In the genomic region with DNA sequence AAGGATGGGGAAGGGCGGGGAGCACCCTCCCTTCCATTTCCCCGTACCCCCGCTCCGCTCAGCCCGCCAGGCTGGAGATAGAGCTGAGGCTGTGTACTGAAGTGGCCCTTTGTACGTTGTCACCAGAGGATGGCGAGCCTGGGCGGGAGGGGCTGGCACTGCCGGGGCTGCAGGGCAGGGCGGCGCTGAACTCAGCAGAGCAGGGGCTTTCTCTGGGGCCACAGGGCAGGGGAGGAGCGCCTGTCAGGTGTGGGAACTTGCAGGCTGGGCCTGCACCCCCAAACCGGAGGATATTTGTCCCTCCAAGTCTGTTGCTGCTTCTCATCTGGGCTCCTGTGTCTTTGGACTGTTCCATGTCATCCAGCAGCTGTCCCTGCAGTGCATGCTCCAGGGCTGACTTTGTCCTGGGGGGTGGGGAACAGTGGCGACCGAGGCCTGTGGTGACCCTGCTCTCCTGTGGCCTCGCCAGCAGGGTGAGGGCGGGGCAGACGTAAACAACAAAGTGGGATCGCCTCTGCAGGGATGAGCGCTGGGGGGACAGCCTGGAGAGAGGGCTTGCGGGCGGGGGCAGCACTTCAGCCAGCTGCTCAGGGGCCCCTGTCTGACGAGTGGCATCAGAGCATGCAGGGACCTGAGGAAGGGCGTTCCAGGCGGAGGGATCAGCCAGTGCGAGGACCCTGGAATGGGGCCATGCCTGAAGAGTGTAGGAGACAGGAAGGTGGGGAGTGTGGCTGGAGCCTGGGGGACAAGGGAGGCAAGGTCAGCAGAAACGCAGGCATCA, we compare ENCODE assay signal across 11 cellular contexts. TPM values are rescaled to one million over a fixed set of nuclear protein-coding genes. Genes with fewer than 3 reads are reported as not detected.
A peak's percentile ranks its signal among the peaks of the same experiment; 100 is the strongest.
DNase-seq lines count a peak whose midpoint lies in the region; ATAC-seq and TF ChIP-seq lines count a peak whose summit lies in the region.
"Had no signal": no experiment of that assay in that cellular context is flagged by ENCODE, and none has a peak within 500 bp of the region (broad histone marks: within the 10 kb centered on the region; RNA-seq: fewer than 3 reads in every experiment).

No MANE protein-coding gene starts in this region.

- H3K36me3 Mint-ChIP-seq in glutamatergic neuron (ENCODE audit: unreplicated experiment) = no peaks in the 10 kb centered on the region

- H3K36me3 ChIP-seq in NT2/D1 (ENCODE audit: insufficient read depth, insufficient read length, low read length) (no peaks in the 10 kb centered on the region), tibial artery (no peaks in the 10 kb centered on the region), uterus (no peaks in the 10 kb centered on the region)

- peak overlapping the region; percentile 64 for H3K27ac Mint-ChIP-seq in glutamatergic neuron (ENCODE audit: unreplicated experiment)

- peaks cover 3% of the 10 kb centered on the region for H3K27me3 Mint-ChIP-seq in glutamatergic neuron (ENCODE audit: unreplicated experiment)

- no peak for ATAC-seq in HG03378 (IDR thresholded peaks at IDR 0.05; ENCODE audit: unreplicated experiment)

- H3K27me3 ChIP-seq in NT2/D1 (ENCODE audit: insufficient read depth, insufficient read length) = no peaks in the 10 kb centered on the region
- peaks cover 0 to 44% of the 10 kb centered on the region in 2 donors for H3K27me3 ChIP-seq in tibial artery
- no peaks in the 10 kb centered on the region for H3K27me3 ChIP-seq in uterus

- H3K9me3 Mint-ChIP-seq in glutamatergic neuron (ENCODE audit: unreplicated experiment) = no peaks in the 10 kb centered on the region

- H3K9me3 ChIP-seq in NT2/D1 (ENCODE audit: insufficient read depth, low read length) (no peaks in the 10 kb centered on the region), tibial artery (no peaks in the 10 kb centered on the region), uterus (no peaks in the 10 kb centered on the region)

- peak; percentile 54 for DNase-seq in ELF-1 (ENCODE audit: low read depth, low spot score)
- DNase-seq in NT2/D1 (ENCODE audit: low read depth, low spot score) = no peak
- DNase-seq in glutamatergic neuron = no peak
- DNase-seq in posterior cingulate gyrus = peak; percentile 73 to 98 (median 87)
- no peak for DNase-seq in tibial artery
- no peak for DNase-seq in cerebellar cortex (ENCODE audit: low spot score)
- DNase-seq in uterus = no peak
- DNase-seq: kidney glomerular epithelial cell; stimulated activated CD4-positive, alpha-beta T cell treated with anti-CD3 and anti-CD28 coated beads, Interleukin-4, amount 100 ng/mL, for 24 hours had no signal

- intact Hi-C loops in posterior cingulate gyrus (cut with DNase I) = no loop called here
- intact Hi-C loops in tibial artery (cut with DNase I; ENCODE audit: low total_unique reads) = loop anchor here (5.0 kb wide), 1 partner anchor 242 kb away; no protein-coding TSS in a partner anchor
- intact Hi-C loops in uterus (cut with DNase I; ENCODE audit: low total_unique reads) = no loop called here

- peaks cover 25% of the 10 kb centered on the region for H3K4me1 Mint-ChIP-seq in glutamatergic neuron (ENCODE audit: low read depth, unreplicated experiment)

- no peak overlapping the region for H3K4me3 ChIP-seq in NT2/D1 (ENCODE audit: insufficient read length, low read depth)
- no peak overlapping the region for H3K4me3 ChIP-seq in tibial artery
- no peak overlapping the region for H3K4me3 ChIP-seq in uterus

- no peak overlapping the region for H3K27ac ChIP-seq in tibial artery
- H3K27ac ChIP-seq in uterus = no peak overlapping the region

- H3K9ac ChIP-seq in NT2/D1 (ENCODE audit: insufficient read length, low read depth) = peak overlapping the region; percentile 58

- H3K4me1 ChIP-seq in NT2/D1 (ENCODE audit: insufficient read depth, insufficient read length) (peaks cover 43% of the 10 kb centered on the region), tibial artery (peaks cover 0 to 9% (median 3%) of the 10 kb centered on the region in 4 donors), uterus (no peaks in the 10 kb centered on the region)

- no peak for TF ChIP-seq POLR2A in uterus (IDR thresholded peaks at IDR 0.05)

- H3K4me3 Mint-ChIP-seq in glutamatergic neuron (ENCODE audit: unreplicated experiment) = peak overlapping the region; percentile 60

- TF ChIP-seq CTCF in glutamatergic neuron (IDR thresholded peaks at IDR 0.05; ENCODE audit: partially characterized antibody, unreplicated experiment) (no peak), tibial artery (IDR thresholded peaks at IDR 0.05) (no peak), uterus (IDR thresholded peaks at IDR 0.05) (no peak)

RNA-seq across cellular contexts. Expression of a gene that starts 13.1 kb away (rescaled TPM):
- total RNA-seq in glutamatergic neuron (ENCODE audit: unreplicated experiment) (12.8 TPM), uterus (10 to 100 TPM in 1 of 4 donors, 1 to 10 TPM in 1, under 1 TPM in 1, not detected in 1; 0.26 to 11.8 (median 9.5) TPM)
- total RNA-seq: MCF 10A had no signal

RNA-seq across cellular contexts. Expression of a gene that starts 32.2 kb away (rescaled TPM):
- total RNA-seq in glutamatergic neuron (ENCODE audit: unreplicated experiment) (40.0 TPM), uterus (10 to 100 TPM in 3 of 4 donors, 1 to 10 TPM in 1; 6.9 to 23.3 (median 20.6) TPM)

RNA-seq across cellular contexts. Expression of a gene that starts 50.5 kb away (rescaled TPM):
- total RNA-seq in glutamatergic neuron (ENCODE audit: unreplicated experiment) (509 TPM), uterus (100 to 1,000 TPM; 105 to 351 (median 293) TPM)

Comparison
In these comparisons a context has a peak if more than half of its experiments do, and no peak if none do; other contexts are left out.
1. DNase-seq: peak in ELF-1 (single experiment) and posterior cingulate gyrus (10 of 10); none in NT2/D1 (single experiment), glutamatergic neuron (single experiment), tibial artery (0 of 2), cerebellar cortex (single experiment) and uterus (0 of 2).